In genomic region chr5:178625679-178626483, GRCh38 we compare ENCODE assay signal across 8 cellular contexts. TPM values are rescaled to one million over a fixed set of nuclear protein-coding genes. Genes with fewer than 3 reads are reported as not detected.
DNase-seq lines count a peak whose midpoint lies in the region; ATAC-seq and TF ChIP-seq lines count a peak whose summit lies in the region.

No MANE protein-coding gene starts in this region.

- H3K4me2 ChIP-seq in SK-N-SH: peak overlapping the region; percentile 83

- peaks cover 5% of the 10 kb centered on the region for H3K36me3 Mint-ChIP-seq in neural crest cell (ENCODE audit: low read depth)

- H3K36me3 ChIP-seq in SK-N-SH (replicated peaks in 1 of 2; ENCODE audit: control insufficient read depth in 1 of 2, insufficient read depth in 2 of 2, low read length in 1 of 2): peaks cover 24 to 26% of the 10 kb centered on the region in 2 experiments

- no peaks in the 10 kb centered on the region for H3K27me3 ChIP-seq in SK-N-SH (ENCODE audit: insufficient read depth)

- no peaks in the 10 kb centered on the region for H3K9me3 ChIP-seq in SK-N-SH

- peak overlapping the region; percentile 93 for H3K27ac Mint-ChIP-seq in neural crest cell (ENCODE audit: unreplicated experiment)

- H3K27ac ChIP-seq in SK-N-SH (ENCODE audit: low read depth in 2 of 2, low read length in 1 of 2): peak overlapping the region; percentile 77 to 92

- no peaks in the 10 kb centered on the region for H3K9me2 ChIP-seq in SK-N-SH

- POLR2A ChIA-PET in SK-N-SH (lab: Yijun Ruan, JAX): interaction anchor here (0.6 to 1.6 kb wide), 2 partner anchors 270 to 393 kb away, joined by 4 to 5 read pairs; partner anchors contain the start of gene PHYKPL

- CTCF ChIA-PET in SK-N-SH (lab: Yijun Ruan, JAX): interaction anchor here (0.7 to 1.2 kb wide), 3 partner anchors 9 to 342 kb away, joined by 3 read pairs; no protein-coding TSS in a partner anchor

- peak overlapping the region; percentile 80 for H3K9ac ChIP-seq in SK-N-SH

- peak overlapping the region; percentile 79 for H2AFZ ChIP-seq in SK-N-SH (ENCODE audit: low read depth)

- H3K4me3 ChIP-seq in SK-N-SH (ENCODE audit: low read depth in 2 of 2, low read length in 1 of 2): peak overlapping the region; percentile 83 to 97

- peaks cover 54% of the 10 kb centered on the region for H3K79me2 ChIP-seq in SK-N-SH (ENCODE audit: insufficient read depth)

- peaks cover 3% of the 10 kb centered on the region for H3K27me3 Mint-ChIP-seq in neural crest cell (ENCODE audit: low read depth)

- peaks cover 5 to 6% of the 10 kb centered on the region in 2 experiments; a peak in 2 of 4 replicates for H3K4me1 ChIP-seq in SK-N-SH (ENCODE audit: control insufficient read depth in 1 of 2, insufficient read depth in 2 of 2, low read depth in 1 of 2, low read length in 1 of 2)

- peaks cover 6% of the 10 kb centered on the region for H3F3A ChIP-seq in SK-N-SH (replicated peaks; ENCODE audit: insufficient read depth)

- peaks cover 31% of the 10 kb centered on the region for H3K4me1 Mint-ChIP-seq in neural crest cell

- peaks cover 2% of the 10 kb centered on the region for H3K9me3 Mint-ChIP-seq in neural crest cell

- under 1% methylated on average over 20 of the region's 23 CpGs for WGBS in SK-N-SH (ENCODE audit: low lambda C conversion rate)

- no peak for TF ChIP-seq RAD21 in SK-N-SH (IDR thresholded peaks at IDR 0.05; ENCODE audit: low read length)

- peak; percentile 5 for ATAC-seq in GM18868 (IDR thresholded peaks at IDR 0.05; ENCODE audit: unreplicated experiment)
- peak; percentile 6 for ATAC-seq in HG03097 (IDR thresholded peaks at IDR 0.05; ENCODE audit: low FRiP score, unreplicated experiment)
- ATAC-seq in esophagus mucosa: peak; percentile 27

- DNase-seq in AG08395 (ENCODE audit: low spot score): peak; percentile 24
- peak; percentile 31 for DNase-seq in SK-N-SH
- no peak for DNase-seq in neural crest cell (ENCODE audit: low read depth, low spot score)
- no peak for DNase-seq in mucosa of gallbladder (ENCODE audit: low spot score)
- no peak for DNase-seq in NCI-H1436 (lab: John Stamatoyannopoulos, UW)

- H4K20me1 ChIP-seq in SK-N-SH (ENCODE audit: insufficient read depth): peaks cover 23% of the 10 kb centered on the region; the same call in 1 of the 2 replicates

- no peak for TF ChIP-seq CTCF in SK-N-SH (IDR thresholded peaks at IDR 0.05)
- TF ChIP-seq CTCF in neural crest cell (conservative IDR thresholded peaks at IDR 0.05): no peak

- peak overlapping the region; percentile 96 for H3K4me3 Mint-ChIP-seq in neural crest cell

- TF ChIP-seq EP300 in SK-N-SH (IDR thresholded peaks at IDR 0.05; ENCODE audit: borderline replicate concordance in 1 of 2, low read depth in 1 of 2, low read length in 1 of 2): no peak

TF ChIP-seq in SK-N-SH, 30 proteins besides CTCF, POLR2A, EP300 and RAD21:
- peak; percentile 10; the same call in 1 of the 2 replicates for TF ChIP-seq FOXJ3 (CRISPR knock-in tag; IDR thresholded peaks at IDR 0.05)
- TF ChIP-seq, protein P1, sequence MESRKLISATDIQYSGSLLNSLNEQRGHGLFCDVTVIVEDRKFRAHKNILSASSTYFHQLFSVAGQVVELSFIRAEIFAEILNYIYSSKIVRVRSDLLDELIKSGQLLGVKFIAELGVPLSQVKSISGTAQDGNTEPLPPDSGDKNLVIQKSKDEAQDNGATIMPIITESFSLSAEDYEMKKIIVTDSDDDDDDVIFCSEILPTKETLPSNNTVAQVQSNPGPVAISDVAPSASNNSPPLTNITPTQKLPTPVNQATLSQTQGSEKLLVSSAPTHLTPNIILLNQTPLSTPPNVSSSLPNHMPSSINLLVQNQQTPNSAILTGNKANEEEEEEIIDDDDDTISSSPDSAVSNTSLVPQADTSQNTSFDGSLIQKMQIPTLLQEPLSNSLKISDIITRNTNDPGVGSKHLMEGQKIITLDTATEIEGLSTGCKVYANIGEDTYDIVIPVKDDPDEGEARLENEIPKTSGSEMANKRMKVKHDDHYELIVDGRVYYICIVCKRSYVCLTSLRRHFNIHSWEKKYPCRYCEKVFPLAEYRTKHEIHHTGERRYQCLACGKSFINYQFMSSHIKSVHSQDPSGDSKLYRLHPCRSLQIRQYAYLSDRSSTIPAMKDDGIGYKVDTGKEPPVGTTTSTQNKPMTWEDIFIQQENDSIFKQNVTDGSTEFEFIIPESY (IDR thresholded peaks at IDR 0.05; ENCODE audit: borderline replicate concordance, low read depth): no peak

RNA-seq across cellular contexts. Expression of gene CLK4, which starts 1.0 kb away (rescaled TPM):
- polyA plus RNA-seq in SK-N-SH (2012; rRNA removed): 7.5 and 10.1 TPM in 2 replicates
- 4.6 and 5.3 TPM in 2 replicates for polyA plus RNA-seq in SK-N-SH (2012; cell fraction: cytosol; rRNA removed)
- 19.8 and 43.7 TPM in 2 replicates for polyA plus RNA-seq in SK-N-SH (2012; cell fraction: nucleus; rRNA removed)
- 10.4 TPM for total RNA-seq in esophagus mucosa
- total RNA-seq in neural crest cell: 25.1 and 30.0 TPM in 2 replicates
- 23.7 TPM for total RNA-seq in mucosa of gallbladder

RNA-seq across cellular contexts. Expression of gene COL23A1, which starts 35.7 kb away (rescaled TPM):
- 0.03 and 0.10 TPM in 2 replicates for polyA plus RNA-seq in SK-N-SH (2012; rRNA removed)
- polyA plus RNA-seq in SK-N-SH (2012; cell fraction: cytosol; rRNA removed): 0.05 and 0.08 TPM in 2 replicates
- 0.05 and 0.14 TPM in 2 replicates for polyA plus RNA-seq in SK-N-SH (2012; cell fraction: nucleus; rRNA removed)
- 0.32 TPM for total RNA-seq in esophagus mucosa
- 33.7 and 34.0 TPM in 2 replicates for total RNA-seq in neural crest cell
- 0.86 TPM for total RNA-seq in mucosa of gallbladder

Comparison
In these comparisons a context has a peak if more than half of its experiments do, and no peak if none do; other contexts are left out.
1. DNase-seq: peak in AG08395 (single experiment) and SK-N-SH (single experiment); none in neural crest cell (single experiment), mucosa of gallbladder (single experiment) and NCI-H1436 (single experiment).
2. RNA of gene COL23A1, which starts 35.7 kb away (total RNA-seq): 33.7 to 34.0 TPM in neural crest cell; 0.86 TPM in mucosa of gallbladder (single experiment) and 0.32 TPM in esophagus mucosa (single experiment); every median in the first group is over 10 times any median in the second.
3. Peak in every context shown above with its lines, with median percentiles within 50 percentile points of each other: ATAC-seq.